Comparison of ENCODE assay signal across 11 cellular contexts in the genomic region with DNA sequence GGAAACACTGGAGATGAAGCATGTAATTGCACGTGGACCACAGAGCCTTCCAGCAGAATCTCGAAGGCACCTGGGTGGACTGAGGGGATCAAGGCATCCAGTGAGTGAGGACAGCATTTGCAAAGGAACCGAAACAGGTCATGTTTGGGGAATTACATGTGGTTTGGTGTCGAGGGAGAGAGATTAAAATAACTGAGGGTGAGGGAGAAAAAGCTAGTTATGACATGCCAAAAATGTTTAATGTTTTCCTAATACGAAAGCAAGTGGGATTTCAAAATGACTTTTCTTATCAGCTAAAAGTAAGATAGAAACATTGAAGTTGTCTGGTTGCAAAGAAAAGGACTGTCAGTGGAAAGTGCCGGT.
"Had no signal": no experiment of that assay in that cellular context is flagged by ENCODE, and none has a peak within 500 bp of the region (broad histone marks: within the 10 kb centered on the region; RNA-seq: fewer than 3 reads in every experiment).

No MANE protein-coding gene starts in this region.

- DNase-seq: activated CD8-positive, alpha-beta memory T cell treated with anti-CD3 and anti-CD28 coated beads, Interleukin-2, amount 10 ng/mL, durations not matched to agents 7 days and 5 days; activated effector memory CD4-positive, alpha-beta T cell treated with anti-CD3 and anti-CD28 coated beads, Interleukin-2, amount 50 U/mL, for 16 hours; activated T-cell treated with anti-CD3 and anti-CD28 coated beads, Interleukin-2, amount 50 U/mL, for 24 hours; naive B cell; small intestine; stimulated activated naive B cell treated with anti-CD40 and anti-IgM and Interleukin-4, amounts not matched to agents 10 μg/mL and 1 μg/mL and 100 μg/mL, for 72 hours; trophoblast cell had no signal

- ATAC-seq: activated CD4-positive, CD25-positive, alpha-beta regulatory T cell treated with anti-CD3 and anti-CD28 coated beads, Interleukin-2, amount 50 U/mL, for 24 hours; activated CD8-positive, alpha-beta memory T cell treated with anti-CD3 and anti-CD28 coated beads, Interleukin-2, amount 10 ng/mL, durations not matched to agents 7 days and 5 days; activated naive CD4-positive, alpha-beta T cell treated with anti-CD3 and anti-CD28 coated beads, Interleukin-2, amount 50 U/mL, for 72 hours had no signal

- H3K27ac ChIP-seq: breast epithelium, neutrophil had no signal

- H3K4me3 ChIP-seq: breast epithelium had no signal

- H3K9me3 ChIP-seq: breast epithelium, neutrophil had no signal

- FAIRE-seq: small intestine had no signal

- H3K27me3 ChIP-seq: breast epithelium, neutrophil had no signal

- H3K4me1 ChIP-seq: breast epithelium had no signal

- H3K36me3 ChIP-seq: breast epithelium, neutrophil had no signal
